ENCODE assay signal across 13 cellular contexts in genomic region chr18:53887447-53887846, GRCh38.
DNase-seq lines count a peak whose midpoint lies in the region; ATAC-seq and TF ChIP-seq lines count a peak whose summit lies in the region.
"Had no signal": no experiment of that assay in that cellular context is flagged by ENCODE, and none has a peak within 500 bp of the region (broad histone marks: within the 10 kb centered on the region; RNA-seq: fewer than 3 reads in every experiment).

No MANE protein-coding gene starts in this region.

- POLR2A ChIA-PET in WTC11 (lab: Charles Lee) = interaction anchor here (0.6 kb wide), 1 partner anchor 29 kb away, joined by 4 read pairs; no protein-coding TSS in a partner anchor
- POLR2A ChIA-PET in activated CD4-positive, alpha-beta T cell treated with anti-CD3 and anti-CD28 coated beads, Interleukin-2, amount 10 ng/mL, durations not matched to agents 7 days and 5 days (lab: Charles Lee) = no interaction called here

- 0 out of 2 replicates have a peak, but pooled peaks cover 3% of the 10 kb centered on the region for H3K4me1 Mint-ChIP-seq in WTC11
- peaks cover 14% of the 10 kb centered on the region for H3K4me1 Mint-ChIP-seq in mesothelial cell of epicardium
- no peaks in the 10 kb centered on the region for H3K4me1 Mint-ChIP-seq in activated CD4-positive, alpha-beta T cell treated with anti-CD3 and anti-CD28 coated beads, Interleukin-2, amount 10 ng/mL, durations not matched to agents 7 days and 5 days
- H3K4me1 Mint-ChIP-seq: CD8-positive, alpha-beta memory T cell; IgD-negative memory B cell had no signal

- H3K9me3 Mint-ChIP-seq in WTC11 (no peaks in the 10 kb centered on the region), mesothelial cell of epicardium (no peaks in the 10 kb centered on the region)
- H3K9me3 Mint-ChIP-seq in activated CD4-positive, alpha-beta T cell treated with anti-CD3 and anti-CD28 coated beads, Interleukin-2, amount 10 ng/mL, durations not matched to agents 7 days and 5 days = no peaks in the 10 kb centered on the region

- CTCF ChIA-PET in WTC11 (lab: Charles Lee) = no interaction called here
- CTCF ChIA-PET in activated CD4-positive, alpha-beta T cell treated with anti-CD3 and anti-CD28 coated beads, Interleukin-2, amount 10 ng/mL, durations not matched to agents 7 days and 5 days (lab: Charles Lee) = no interaction called here

- no peak overlapping the region for H3K27ac ChIP-seq in WERI-Rb-1
- H3K27ac ChIP-seq: BLaER1, GM23248 had no signal

- H3K36me3 Mint-ChIP-seq in WTC11 = no peaks in the 10 kb centered on the region
- H3K36me3 Mint-ChIP-seq in mesothelial cell of epicardium = no peaks in the 10 kb centered on the region
- H3K36me3 Mint-ChIP-seq in activated CD4-positive, alpha-beta T cell treated with anti-CD3 and anti-CD28 coated beads, Interleukin-2, amount 10 ng/mL, durations not matched to agents 7 days and 5 days (ENCODE audit: low read depth) = no peaks in the 10 kb centered on the region
- H3K36me3 Mint-ChIP-seq: CD8-positive, alpha-beta memory T cell; IgD-negative memory B cell had no signal

- no peak for ATAC-seq in WTC11
- ATAC-seq: HCT116 had no signal

- DNase-seq in WTC11 (ENCODE audit: low spot score) = no peak
- peak; percentile 18 for DNase-seq in fibroblast of pulmonary artery (ENCODE audit: low read depth)
- DNase-seq in mesothelial cell of epicardium (ENCODE audit: low spot score in 2 of 2, unreplicated experiment in 2 of 2) = no peak
- DNase-seq in DMS114 treated with DMSO at 0.1 percent for 48 hours (lab: John Stamatoyannopoulos, UW; ENCODE audit: unreplicated experiment) = no peak
- no peak for DNase-seq in activated CD4-positive, alpha-beta T cell treated with anti-CD3 and anti-CD28 coated beads, Interleukin-2, amount 50 U/mL, for 4 hours
- DNase-seq in activated CD4-positive, alpha-beta T cell treated with anti-CD3 and anti-CD28 coated beads, Interleukin-2, amount 10 ng/mL, durations not matched to agents 7 days and 5 days = no peak
- DNase-seq in WERI-Rb-1 = no peak
- DNase-seq: Caco-2; CD8-positive, alpha-beta memory T cell; GM23248 had no signal

- H3K4me3 ChIP-seq in fibroblast of pulmonary artery (replicated peaks; ENCODE audit: low read depth, low read length) (no peak overlapping the region), WERI-Rb-1 (ENCODE audit: low read depth, low read length) (no peak overlapping the region)
- H3K4me3 ChIP-seq: BLaER1, GM23248 had no signal

- H3K27ac Mint-ChIP-seq in WTC11 (peak overlapping the region; percentile 20; the same call in 1 of the 2 replicates), mesothelial cell of epicardium (peak overlapping the region; percentile 37)
- H3K27ac Mint-ChIP-seq in activated CD4-positive, alpha-beta T cell treated with anti-CD3 and anti-CD28 coated beads, Interleukin-2, amount 10 ng/mL, durations not matched to agents 7 days and 5 days = no peak overlapping the region
- H3K27ac Mint-ChIP-seq: CD8-positive, alpha-beta memory T cell; IgD-negative memory B cell had no signal

- H3K27me3 Mint-ChIP-seq in WTC11 (ENCODE audit: low read depth) (no peaks in the 10 kb centered on the region), mesothelial cell of epicardium (ENCODE audit: low read depth) (peaks cover 3% of the 10 kb centered on the region)
- H3K27me3 Mint-ChIP-seq in activated CD4-positive, alpha-beta T cell treated with anti-CD3 and anti-CD28 coated beads, Interleukin-2, amount 10 ng/mL, durations not matched to agents 7 days and 5 days = peaks cover 3% of the 10 kb centered on the region
- H3K27me3 Mint-ChIP-seq: IgD-negative memory B cell had no signal

- H3K9me3 ChIP-seq in WERI-Rb-1 (ENCODE audit: severe bottlenecking) = no peaks in the 10 kb centered on the region
- H3K9me3 ChIP-seq: BLaER1, Caco-2 had no signal

- TF ChIP-seq CTCF in WTC11 (IDR thresholded peaks at IDR 0.05) (no peak), fibroblast of pulmonary artery (IDR thresholded peaks at IDR 0.05; ENCODE audit: low read length, missing control alignments) (no peak), mesothelial cell of epicardium (IDR thresholded peaks at IDR 0.05; ENCODE audit: unreplicated experiment) (no peak), WERI-Rb-1 (IDR thresholded peaks at IDR 0.05; ENCODE audit: low read depth, low read length) (no peak)

- H3K36me3 ChIP-seq in WERI-Rb-1 = no peaks in the 10 kb centered on the region
- H3K36me3 ChIP-seq: BLaER1 had no signal

- no peak overlapping the region for H3K4me3 Mint-ChIP-seq in WTC11
- no peak overlapping the region for H3K4me3 Mint-ChIP-seq in mesothelial cell of epicardium
- H3K4me3 Mint-ChIP-seq in activated CD4-positive, alpha-beta T cell treated with anti-CD3 and anti-CD28 coated beads, Interleukin-2, amount 10 ng/mL, durations not matched to agents 7 days and 5 days = no peak overlapping the region
- H3K4me3 Mint-ChIP-seq: CD8-positive, alpha-beta memory T cell; IgD-negative memory B cell had no signal

- peaks cover 73% of the 10 kb centered on the region for H3K27me3 ChIP-seq in WERI-Rb-1 (ENCODE audit: insufficient read depth, low read depth, severe bottlenecking)
- H3K27me3 ChIP-seq: BLaER1 had no signal

TF ChIP-seq in WTC11, 78 proteins besides CTCF, POLR2A, EP300 and RAD21:
- TF ChIP-seq ATF6 (CRISPR knock-in tag; IDR thresholded peaks at IDR 0.05) (no peak), ESRRA (CRISPR knock-in tag; IDR thresholded peaks at IDR 0.05; ENCODE audit: borderline replicate concordance) (no peak), NR3C1 (CRISPR knock-in tag; conservative IDR thresholded peaks at IDR 0.05; ENCODE audit: low read depth) (no peak), ELF4 (CRISPR knock-in tag; IDR thresholded peaks at IDR 0.05; ENCODE audit: low read depth) (no peak), GRHL2 (CRISPR knock-in tag; IDR thresholded peaks at IDR 0.05; ENCODE audit: insufficient replicate concordance, severe bottlenecking) (no peak), HMGXB4 (CRISPR knock-in tag; IDR thresholded peaks at IDR 0.05) (no peak), EMX1 (CRISPR knock-in tag; IDR thresholded peaks at IDR 0.05) (no peak), FOXK1 (CRISPR knock-in tag; IDR thresholded peaks at IDR 0.05) (no peak), SP1 (CRISPR knock-in tag; conservative IDR thresholded peaks at IDR 0.05) (no peak), NFYB (CRISPR knock-in tag; conservative IDR thresholded peaks at IDR 0.05; ENCODE audit: low read depth) (no peak), ZNF416 (CRISPR knock-in tag; IDR thresholded peaks at IDR 0.05) (no peak), ZMAT4 (CRISPR knock-in tag; IDR thresholded peaks at IDR 0.05) (no peak), MLX (CRISPR knock-in tag; IDR thresholded peaks at IDR 0.05) (no peak)
TF ChIP-seq in WTC11: peak in this region for 0.
